Comparison of ENCODE assay signal across 8 cellular contexts in genomic region chr11:130448416-130449068, GRCh38. TPM values are rescaled to one million over a fixed set of nuclear protein-coding genes. Genes with fewer than 3 reads are reported as not detected.
DNase-seq lines count a peak whose midpoint lies in the region; ATAC-seq and TF ChIP-seq lines count a peak whose summit lies in the region.

TSS of gene ADAMTS15 (plus strand) at chr11:130448645. CDS start at chr11:130448974, 329 bp downstream.

- H3K4me2 ChIP-seq in trophoblast cell (ENCODE audit: low read length) = peak within 1 kb of the TSS; percentile 73

- WGBS in heart left ventricle, 4 donors = 1% methylated on average over 31 to 57 of the region's 57 CpGs
- WGBS in trophoblast cell (ENCODE audit: extremely low coverage, insufficient coverage, insufficient read length) = no CpG with 5 or more reads among the region's 57 CpGs

- no peaks in the 10 kb centered on the region for H3K36me3 ChIP-seq in heart left ventricle
- no peaks in the 10 kb centered on the region for H3K36me3 ChIP-seq in trophoblast cell (ENCODE audit: control insufficient read depth in 1 of 2, insufficient read depth in 2 of 2, low read length in 2 of 2)

- DNase-seq in AG08395 (ENCODE audit: low spot score) (peak; percentile 72), NCI-H2227 (lab: John Stamatoyannopoulos, UW; ENCODE audit: unreplicated experiment) (peak; percentile 92), heart left ventricle (peak; percentile 87 to 96 (median 93)), trophoblast cell (peak; percentile 71 to 72)

- H3K27ac ChIP-seq in heart left ventricle = peak within 1 kb of the TSS; percentile 70 to 91 (median 80)
- no peak within 1 kb of the TSS for H3K27ac ChIP-seq in trophoblast cell (ENCODE audit: low read depth, low read length)

- H3K4me3 ChIP-seq in heart left ventricle (peak within 1 kb of the TSS; percentile 63 to 88 (median 80)), trophoblast cell (ENCODE audit: low read depth, low read length) (peak within 1 kb of the TSS; percentile 4)

- H4K91ac ChIP-seq in trophoblast cell (ENCODE audit: low read depth, low read length) = no peak within 1 kb of the TSS

- no peak within 1 kb of the TSS for H2BK120ac ChIP-seq in trophoblast cell (ENCODE audit: insufficient read depth, low read length, poor library complexity)

- H2BK5ac ChIP-seq in trophoblast cell (ENCODE audit: low read depth, low read length, poor library complexity) = no peak within 1 kb of the TSS

- H4K12ac ChIP-seq in trophoblast cell (ENCODE audit: low read depth, low read length) = no peak within 1 kb of the TSS

- H2AFZ ChIP-seq in trophoblast cell (ENCODE audit: insufficient read depth, low read length, poor library complexity) = no peak within 1 kb of the TSS

- TF ChIP-seq POLR2A in heart left ventricle (IDR thresholded peaks at IDR 0.05) = peak in 1 of 2 donors; percentile 72

- no peaks in the 10 kb centered on the region for H3K9me3 Mint-ChIP-seq in activated naive CD8-positive, alpha-beta T cell (ENCODE audit: low read depth)

- H3K4me1 ChIP-seq in heart left ventricle (peaks cover 0 to 56% (median 39%) of the 10 kb centered on the region in 12 donors), trophoblast cell (ENCODE audit: control insufficient read depth in 1 of 2, insufficient read depth in 2 of 2, low read length in 2 of 2) (peaks cover 0 to 21% of the 10 kb centered on the region in 2 experiments)

- H3K14ac ChIP-seq in trophoblast cell (ENCODE audit: low read length) = no peak within 1 kb of the TSS

- H2AK5ac ChIP-seq in trophoblast cell (ENCODE audit: low read length) = no peak within 1 kb of the TSS

- H3K23ac ChIP-seq in trophoblast cell (ENCODE audit: low read length) = no peak within 1 kb of the TSS

- no peaks in the 10 kb centered on the region for H3K79me2 ChIP-seq in trophoblast cell (ENCODE audit: control insufficient read depth, insufficient read depth, low read length, poor library complexity)

- H3K27me3 Mint-ChIP-seq in activated naive CD8-positive, alpha-beta T cell = peaks cover 9% of the 10 kb centered on the region

- H3K9me3 ChIP-seq in heart left ventricle = no peaks in the 10 kb centered on the region
- peaks cover 8% of the 10 kb centered on the region for H3K9me3 ChIP-seq in trophoblast cell (ENCODE audit: insufficient read depth, low read depth, low read length)

- H3K79me1 ChIP-seq in trophoblast cell (ENCODE audit: low read length) = no peaks in the 10 kb centered on the region

- H3K4me1 Mint-ChIP-seq in activated naive CD8-positive, alpha-beta T cell (ENCODE audit: low read depth) = peaks cover 9% of the 10 kb centered on the region

- H3K18ac ChIP-seq in trophoblast cell (ENCODE audit: low read length) = no peak within 1 kb of the TSS

- H3K36me3 Mint-ChIP-seq in activated naive CD8-positive, alpha-beta T cell = no peaks in the 10 kb centered on the region

- intact Hi-C loops in heart left ventricle (cut with DNase I) = loop anchor here in 7 of 10 donors (1.0 to 5.0 kb wide), 8 partner anchors 202 to 382 kb away; no protein-coding TSS in a partner anchor

- H2BK12ac ChIP-seq in trophoblast cell (ENCODE audit: low read length) = no peak within 1 kb of the TSS

- ATAC-seq in GM21360 (IDR thresholded peaks at IDR 0.05; ENCODE audit: unreplicated experiment) = peak; percentile 54
- ATAC-seq in heart left ventricle = peak; percentile 76 to 87 (median 80)
- ATAC-seq in GM19328 (IDR thresholded peaks at IDR 0.05; ENCODE audit: unreplicated experiment) = no peak
- no peak for ATAC-seq in HG02678 (IDR thresholded peaks at IDR 0.05; ENCODE audit: unreplicated experiment)

- H3K27me3 ChIP-seq in heart left ventricle (peaks cover 0 to 21% (median 0%) of the 10 kb centered on the region in 9 donors), trophoblast cell (ENCODE audit: insufficient read depth, low read length) (peaks cover 28% of the 10 kb centered on the region)

- H4K8ac ChIP-seq in trophoblast cell (ENCODE audit: low read depth, low read length) = no peak within 1 kb of the TSS

- no peak within 1 kb of the TSS for H3K9ac ChIP-seq in trophoblast cell (ENCODE audit: low read length)

- peak in 1 of 12 donors; percentile 5 for TF ChIP-seq CTCF in heart left ventricle (IDR thresholded peaks at IDR 0.05)

- peak within 1 kb of the TSS; percentile 73 for H3K4me3 Mint-ChIP-seq in activated naive CD8-positive, alpha-beta T cell

- no peak within 1 kb of the TSS for H3K27ac Mint-ChIP-seq in activated naive CD8-positive, alpha-beta T cell

- no peak within 1 kb of the TSS for H3K4ac ChIP-seq in trophoblast cell (ENCODE audit: low read depth, low read length)

RNA-seq across cellular contexts. Expression of gene ADAMTS15, which starts in this region (rescaled TPM):
- 10 to 100 TPM in 8 of 9 donors, 1 to 10 TPM in 1; 5.3 to 36.5 (median 16.7) TPM for total RNA-seq in heart left ventricle
- polyA plus RNA-seq in heart left ventricle = 10 to 100 TPM; 11.4 to 71.0 TPM
- 0.15 and 0.18 TPM in 2 replicates for polyA plus RNA-seq in trophoblast cell (2013)

Comparison
In these comparisons a context has a peak if more than half of its experiments do, and no peak if none do; other contexts are left out.
1. ATAC-seq: peak in GM21360 (single experiment) and heart left ventricle (4 of 4); none in GM19328 (single experiment) and HG02678 (single experiment).
2. Peak in every context shown above with its lines, with median percentiles within 50 percentile points of each other: DNase-seq.